29 cellular contexts compared by ENCODE assay signal in the genomic region with DNA sequence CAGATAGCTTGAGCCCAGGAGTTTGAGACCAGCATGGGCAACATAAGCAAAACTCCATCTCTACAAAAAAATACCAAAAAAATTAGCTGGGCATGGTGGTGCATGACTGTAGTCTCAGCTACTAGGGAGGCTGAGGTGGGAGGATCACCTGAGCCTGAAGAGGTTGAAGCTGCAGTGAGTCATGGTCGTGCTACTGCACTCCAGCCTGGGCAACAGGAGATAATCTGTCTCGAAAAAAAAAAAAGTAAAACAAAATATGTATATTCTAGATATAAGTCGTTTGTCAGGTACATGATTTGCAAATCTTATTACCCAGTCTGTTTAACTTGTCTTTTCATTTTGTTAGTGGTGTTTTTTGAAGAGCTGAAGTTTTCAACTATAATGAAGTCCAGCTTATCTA.
"Had no signal": no experiment of that assay in that cellular context is flagged by ENCODE, and none has a peak within 500 bp of the region (broad histone marks: within the 10 kb centered on the region; RNA-seq: fewer than 3 reads in every experiment).

No MANE protein-coding gene starts in this region.

- ATAC-seq: effector memory CD8-positive, alpha-beta T cell; esophagus mucosa; foreskin keratinocyte; gastrocnemius medialis; gastroesophageal sphincter; heart left ventricle; heart right ventricle had no signal

- DNase-seq: colonic mucosa; cortex of kidney; dermis blood vessel endothelial cell; dorsolateral prefrontal cortex; effector CD4-positive, alpha-beta T cell; effector CD8-positive, alpha-beta T cell; effector memory CD4-positive, alpha-beta T cell; effector memory CD8-positive, alpha-beta T cell; endodermal cell; erythroblast; esophagus squamous epithelium; foreskin fibroblast; foreskin keratinocyte; foreskin melanocyte; gastrocnemius medialis; glutamatergic neuron; head of caudate nucleus; heart left ventricle; heart right ventricle had no signal

- H3K4me3 ChIP-seq: colonic mucosa, coronary artery, dorsolateral prefrontal cortex, esophagus muscularis mucosa, esophagus squamous epithelium, gastrocnemius medialis, gastroesophageal sphincter, heart left ventricle, heart right ventricle, hepatocyte had no signal

- FAIRE-seq: colon, endometrium, endothelial cell of umbilical vein, frontal cortex had no signal

- H3K79me2 ChIP-seq: hepatocyte had no signal

- H3K36me3 ChIP-seq: colonic mucosa, esophagus muscularis mucosa, esophagus squamous epithelium, gastrocnemius medialis, gastroesophageal sphincter, heart left ventricle, heart right ventricle had no signal

- H3K4me2 ChIP-seq: hepatocyte had no signal

- H3K9me3 ChIP-seq: colonic mucosa, esophagus muscularis mucosa, esophagus squamous epithelium, gastrocnemius medialis, gastroesophageal sphincter, heart left ventricle, heart right ventricle had no signal

- H2AFZ ChIP-seq: hepatocyte had no signal

- H3K27ac ChIP-seq: colonic mucosa, coronary artery, dorsolateral prefrontal cortex, epithelial cell of prostate, esophagus muscularis mucosa, esophagus squamous epithelium, foreskin keratinocyte, gastrocnemius medialis, gastroesophageal sphincter, heart left ventricle, heart right ventricle, hepatocyte had no signal

- H3K4me1 ChIP-seq: foreskin keratinocyte, gastrocnemius medialis, heart right ventricle had no signal

- H3K27me3 ChIP-seq: colonic mucosa, esophagus muscularis mucosa, esophagus squamous epithelium, foreskin keratinocyte, gastrocnemius medialis, gastroesophageal sphincter, heart left ventricle, heart right ventricle, hepatocyte had no signal
